Comparison of ENCODE assay signal across 20 cellular contexts in the genomic region with DNA sequence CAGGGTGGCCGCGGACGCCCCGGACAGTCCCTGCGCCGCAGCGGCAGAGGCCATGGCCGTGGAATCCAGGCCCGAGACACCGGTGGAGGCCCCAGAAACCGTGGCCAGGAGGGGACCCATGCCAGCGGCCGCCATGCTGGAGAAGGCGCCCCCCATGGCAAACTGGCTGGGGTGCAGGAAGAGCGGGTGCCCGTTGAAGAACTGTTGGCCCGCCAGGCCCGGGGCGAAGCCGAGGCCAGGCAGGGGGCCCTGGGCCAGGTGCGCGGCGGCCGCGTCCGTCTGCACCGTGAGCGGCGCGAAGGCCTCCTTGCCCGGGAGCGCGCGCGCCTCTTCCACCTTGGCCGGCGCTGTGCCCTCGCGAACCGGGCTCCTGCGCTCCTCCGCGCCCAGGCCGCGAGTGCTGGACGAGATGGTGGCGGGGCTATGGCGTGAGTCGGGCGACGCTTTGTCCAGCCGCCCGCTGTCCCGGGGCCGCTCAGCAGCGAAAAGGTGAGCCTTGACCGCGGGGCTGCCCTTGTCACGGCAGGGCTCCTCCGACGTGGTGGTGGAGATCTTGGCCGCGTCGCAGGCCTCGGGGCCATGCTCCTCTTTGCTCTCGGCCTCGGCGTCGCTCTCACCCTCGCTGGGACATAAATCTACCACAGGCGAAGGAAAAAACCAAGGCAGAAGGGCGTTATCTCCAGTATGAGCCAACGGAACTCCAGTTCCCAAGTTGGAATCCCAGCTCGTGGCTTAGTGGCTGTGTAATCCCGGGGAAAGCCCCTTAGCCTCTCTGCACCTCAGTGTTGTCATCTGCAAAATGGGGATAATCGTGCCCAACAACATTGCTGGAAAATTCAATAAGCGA. TPM values are rescaled to one million over a fixed set of nuclear protein-coding genes. Genes with fewer than 3 reads are reported as not detected.
A peak's percentile ranks its signal among the peaks of the same experiment; 100 is the strongest.
DNase-seq lines count a peak whose midpoint lies in the region; ATAC-seq, FAIRE-seq and TF ChIP-seq lines count a peak whose summit lies in the region.
"Had no signal": no experiment of that assay in that cellular context is flagged by ENCODE, and none has a peak within 500 bp of the region (broad histone marks: within the 10 kb centered on the region; RNA-seq: fewer than 3 reads in every experiment).

No MANE protein-coding gene starts in this region.

- H3K36me3 ChIP-seq in HUES48 (ENCODE audit: control insufficient read depth, insufficient read depth, low read length): no peaks in the 10 kb centered on the region
- H3K36me3 ChIP-seq in H1 (ENCODE audit: control insufficient read depth in 2 of 4, insufficient read depth in 4 of 4, low read length in 3 of 4): no peaks in the 10 kb centered on the region
- peaks cover 0 to 87% of the 10 kb centered on the region in 2 experiments for H3K36me3 ChIP-seq in mesenchymal stem cell (ENCODE audit: control insufficient read depth in 1 of 2, insufficient read depth in 2 of 2, low read depth in 1 of 2, low read length in 2 of 2)
- peaks cover 0 to 68% (median 4%) of the 10 kb centered on the region in 4 donors for H3K36me3 ChIP-seq in upper lobe of left lung
- peaks cover 0 to 37% (median 9%) of the 10 kb centered on the region in 6 donors for H3K36me3 ChIP-seq in spleen
- H3K36me3 ChIP-seq: SJCRH30 had no signal

- no peak overlapping the region for H2AK5ac ChIP-seq in H1 (ENCODE audit: low read depth, low read length)
- H2AK5ac ChIP-seq in mesenchymal stem cell (ENCODE audit: low read length, severe bottlenecking): no peak overlapping the region

- no peak for ATAC-seq in upper lobe of left lung (ENCODE audit: low FRiP score in 2 of 2)
- ATAC-seq: activated T-cell treated with anti-CD3 and anti-CD28 coated beads, Interleukin-2, amount 50 U/mL, for 72 hours had no signal

- H3K79me1 ChIP-seq in H1 (ENCODE audit: low read depth, low read length): no peaks in the 10 kb centered on the region
- H3K79me1 ChIP-seq in mesenchymal stem cell (replicated peaks; ENCODE audit: low read length, poor library complexity, severe bottlenecking): no peaks in the 10 kb centered on the region

- H2AFZ ChIP-seq in H1 (ENCODE audit: low read length): no peak overlapping the region
- no peak overlapping the region for H2AFZ ChIP-seq in mesenchymal stem cell (ENCODE audit: low read depth, low read length)
- H2AFZ ChIP-seq: parathyroid adenoma had no signal

- peak overlapping the region; percentile 44 for H4K91ac ChIP-seq in H1 (replicated peaks; ENCODE audit: insufficient read length, low read length)
- H4K91ac ChIP-seq in mesenchymal stem cell (ENCODE audit: low read length): peak overlapping the region; percentile 81

- POLR2A ChIA-PET in H1 (lab: Charles Lee; ENCODE audit: partially characterized antibody): interaction anchor here (1.9 to 5.9 kb wide), 4 partner anchors 9 to 23 kb away, joined by 5 to 45 read pairs (median 8); partner anchors contain the start of gene TBX3
- POLR2A ChIA-PET in activated CD4-positive, alpha-beta memory T cell treated with anti-CD3 and anti-CD28 coated beads, Interleukin-2, amount 10 ng/mL, durations not matched to agents 7 days and 5 days (lab: Charles Lee): no interaction called here

- H3K23me2 ChIP-seq in H1 (ENCODE audit: low read depth, low read length): peaks cover 8% of the 10 kb centered on the region; the same call in 1 of the 2 replicates

- H3K4me1 Mint-ChIP-seq in activated CD4-positive, alpha-beta memory T cell treated with anti-CD3 and anti-CD28 coated beads, Interleukin-2, amount 10 ng/mL, durations not matched to agents 7 days and 5 days: no peaks in the 10 kb centered on the region
- H3K4me1 Mint-ChIP-seq: IgD-negative memory B cell had no signal

- H3K4ac ChIP-seq in H1 (replicated peaks; ENCODE audit: insufficient read length, low read depth, low read length) (no peak overlapping the region), mesenchymal stem cell (ENCODE audit: low read depth in 1 of 2, low read length in 2 of 2) (peak overlapping the region in 1 of 2 experiments; percentile 46)

- no peak overlapping the region for H2BK15ac ChIP-seq in H1 (ENCODE audit: low read length)
- peak overlapping the region; percentile 65 for H2BK15ac ChIP-seq in mesenchymal stem cell (ENCODE audit: low read depth, poor library complexity, severe bottlenecking)

- H4K8ac ChIP-seq in H1 (ENCODE audit: extremely low read depth, insufficient read depth, low read length): peak overlapping the region; percentile 70
- H4K8ac ChIP-seq in mesenchymal stem cell (ENCODE audit: low read length): peak overlapping the region; percentile 88

- no peak overlapping the region for H4K5ac ChIP-seq in H1 (ENCODE audit: insufficient read length, low read depth, low read length)

- peaks cover 3 to 14% of the 10 kb centered on the region in 2 experiments for H4K20me1 ChIP-seq in H1 (replicated peaks in 1 of 2; ENCODE audit: control insufficient read depth in 1 of 2, insufficient read depth in 2 of 2, low read length in 2 of 2)

- peaks cover 83% of the 10 kb centered on the region for H3K4me1 ChIP-seq in HUES48 (ENCODE audit: control insufficient read depth, insufficient read depth, low read length)
- peaks cover 11 to 45% (median 23%) of the 10 kb centered on the region in 4 experiments for H3K4me1 ChIP-seq in H1 (replicated peaks in 1 of 4; ENCODE audit: control insufficient read depth in 3 of 4, insufficient read depth in 4 of 4, low read length in 3 of 4)
- H3K4me1 ChIP-seq in mesenchymal stem cell (ENCODE audit: control insufficient read depth, insufficient read depth, low read depth, low read length): peaks cover 5% of the 10 kb centered on the region
- peaks cover 0 to 10% (median 9%) of the 10 kb centered on the region in 4 donors for H3K4me1 ChIP-seq in upper lobe of left lung
- peaks cover 0 to 31% (median 11%) of the 10 kb centered on the region in 6 donors for H3K4me1 ChIP-seq in spleen
- H3K4me1 ChIP-seq: parathyroid adenoma, SJCRH30, tibial artery had no signal

- TF ChIP-seq RAD21 in H1 (IDR thresholded peaks at IDR 0.05 in 1 of 2, conservative IDR thresholded peaks at IDR 0.05 in 1 of 2; ENCODE audit: low read depth in 2 of 2, low read length in 2 of 2): no peak

- no peaks in the 10 kb centered on the region for H3K79me2 ChIP-seq in H1 (ENCODE audit: control insufficient read depth in 1 of 2, insufficient read depth in 2 of 2, low read length in 2 of 2)
- H3K79me2 ChIP-seq: parathyroid adenoma had no signal

- H3K18ac ChIP-seq in H1 (ENCODE audit: extremely low read depth, low read length) (peak overlapping the region; percentile 34), mesenchymal stem cell (ENCODE audit: low read depth in 1 of 2, low read length in 2 of 2) (peak overlapping the region; percentile 52 to 67)

- DNase-seq in H1 (ENCODE audit: low read depth in 1 of 2, low spot score in 2 of 2) (peak in 1 of 2 experiments; percentile 77), mesenchymal stem cell (peak; percentile 47), upper lobe of left lung (peak in 1 of 2 donors; percentile 80), spleen (no peak), occipital lobe (lab: John Stamatoyannopoulos, UW) (no peak), head of caudate nucleus (no peak)
- no peak for DNase-seq in activated CD4-positive, alpha-beta memory T cell treated with anti-CD3 and anti-CD28 coated beads, Interleukin-2, amount 10 ng/mL, durations not matched to agents 7 days and 5 days
- DNase-seq: activated T-cell treated with anti-CD3 and anti-CD28 coated beads, Interleukin-2, amount 50 U/mL, for 72 hours; amygdala; CD8-positive, alpha-beta memory T cell; GDM1; NCI-H1105 treated with DMSO at 0.1 percent for 48 hours; NCI-H345; SJCRH30; stimulated activated CD4-positive, alpha-beta T cell treated with anti-CD3 and anti-CD28 coated beads, Interleukin-1b, Interleukin-23, amount 100 ng/mL, for 48 hours; tibial artery had no signal

- H3K4me3 ChIP-seq in HUES48 (ENCODE audit: low read depth, low read length): peak overlapping the region; percentile 20; the same call in 1 of the 2 replicates
- peak overlapping the region in 3 of 4 experiments; percentile 9 to 48 (median 23); a peak in 5 of 8 replicates for H3K4me3 ChIP-seq in H1 (ENCODE audit: extremely low read depth in 1 of 4, insufficient read depth in 2 of 4, low read depth in 3 of 4, low read length in 4 of 4)
- H3K4me3 ChIP-seq in mesenchymal stem cell (ENCODE audit: insufficient read depth in 1 of 2, low read depth in 1 of 2, low read length in 2 of 2): peak overlapping the region in 1 of 2 experiments; percentile 32
- peak overlapping the region; percentile 8 to 61 (median 40) for H3K4me3 ChIP-seq in upper lobe of left lung
- no peak overlapping the region for H3K4me3 ChIP-seq in spleen
- H3K4me3 ChIP-seq: coronary artery, SJCRH30, tibial artery had no signal

- no peak overlapping the region for H2BK120ac ChIP-seq in H1 (replicated peaks; ENCODE audit: low read depth, low read length)
- peak overlapping the region; percentile 66 for H2BK120ac ChIP-seq in mesenchymal stem cell (ENCODE audit: low read depth, low read length)

- TF ChIP-seq EP300 in H1 (IDR thresholded peaks at IDR 0.05; ENCODE audit: borderline replicate concordance in 1 of 2, low read depth in 2 of 2, low read length in 2 of 2) (no peak), upper lobe of left lung (IDR thresholded peaks at IDR 0.05) (no peak)

- no peak overlapping the region for H3K27ac Mint-ChIP-seq in activated CD4-positive, alpha-beta memory T cell treated with anti-CD3 and anti-CD28 coated beads, Interleukin-2, amount 10 ng/mL, durations not matched to agents 7 days and 5 days
- H3K27ac Mint-ChIP-seq: activated T-cell treated with anti-CD3 and anti-CD28 coated beads, Interleukin-2, amount 50 U/mL, for 72 hours; CD8-positive, alpha-beta memory T cell; IgD-negative memory B cell had no signal

- no peak for TF ChIP-seq POLR2A in H1 (IDR thresholded peaks at IDR 0.05; ENCODE audit: control extremely low read depth in 1 of 2, low read depth in 2 of 2, low read length in 2 of 2)
- TF ChIP-seq POLR2A in upper lobe of left lung (IDR thresholded peaks at IDR 0.05): no peak
- TF ChIP-seq POLR2A in spleen (IDR thresholded peaks at IDR 0.05): no peak

- TF ChIP-seq CTCF in H1 (IDR thresholded peaks at IDR 0.05; ENCODE audit: control extremely low read depth in 1 of 3, insufficient read depth in 1 of 3, low read depth in 1 of 3, low read length in 3 of 3): no peak
- TF ChIP-seq CTCF in upper lobe of left lung (IDR thresholded peaks at IDR 0.05): no peak
- no peak for TF ChIP-seq CTCF in spleen (IDR thresholded peaks at IDR 0.05 in 8 of 11, conservative IDR thresholded peaks at IDR 0.05 in 3 of 11)

- H3K23ac ChIP-seq in H1 (ENCODE audit: insufficient read length) (no peak overlapping the region), mesenchymal stem cell (ENCODE audit: low read length in 2 of 2) (peak overlapping the region in 1 of 2 experiments; percentile 54)

- no peak overlapping the region for H3K56ac ChIP-seq in H1 (replicated peaks; ENCODE audit: insufficient read length, low read depth, low read length)

- H3K36me3 Mint-ChIP-seq in activated CD4-positive, alpha-beta memory T cell treated with anti-CD3 and anti-CD28 coated beads, Interleukin-2, amount 10 ng/mL, durations not matched to agents 7 days and 5 days (ENCODE audit: low read depth): no peaks in the 10 kb centered on the region
- H3K36me3 Mint-ChIP-seq: CD8-positive, alpha-beta memory T cell; IgD-negative memory B cell had no signal

- peak overlapping the region; percentile 37; the same call in 1 of the 2 replicates for H2BK5ac ChIP-seq in H1 (ENCODE audit: low read depth, low read length)
- H2BK5ac ChIP-seq in mesenchymal stem cell (ENCODE audit: low read depth, low read length, poor library complexity, severe bottlenecking): no peak overlapping the region

- H3K27me3 ChIP-seq in HUES48 (ENCODE audit: control insufficient read depth, insufficient read depth, low read length) (peaks cover 100% of the 10 kb centered on the region), H1 (replicated peaks in 1 of 4; ENCODE audit: control insufficient read depth in 3 of 4, extremely low read depth in 1 of 4, insufficient read depth in 3 of 4, low read length in 3 of 4) (peaks cover 74 to 100% (median 96%) of the 10 kb centered on the region in 4 experiments), mesenchymal stem cell (ENCODE audit: control insufficient read depth in 1 of 2, insufficient read depth in 1 of 2, low read length in 2 of 2) (peaks cover 0 to 45% of the 10 kb centered on the region in 2 experiments), upper lobe of left lung (peaks cover 0 to 18% (median 3%) of the 10 kb centered on the region in 4 donors), spleen (replicated peaks in 1 of 7) (peaks cover 0 to 93% (median 15%) of the 10 kb centered on the region in 7 donors)
- H3K27me3 ChIP-seq: tibial artery had no signal

- H3K9ac ChIP-seq in HUES48 (ENCODE audit: low read depth, low read length): no peak overlapping the region
- H3K9ac ChIP-seq in H1 (replicated peaks in 1 of 4; ENCODE audit: extremely low read depth in 1 of 4, low read depth in 3 of 4, low read length in 3 of 4): no peak overlapping the region
- peak overlapping the region; percentile 84 for H3K9ac ChIP-seq in mesenchymal stem cell (ENCODE audit: low read length)
- H3K9ac ChIP-seq: parathyroid adenoma had no signal

- H3K4me3 Mint-ChIP-seq in activated CD4-positive, alpha-beta memory T cell treated with anti-CD3 and anti-CD28 coated beads, Interleukin-2, amount 10 ng/mL, durations not matched to agents 7 days and 5 days: no peak overlapping the region
- H3K4me3 Mint-ChIP-seq: activated T-cell treated with anti-CD3 and anti-CD28 coated beads, Interleukin-2, amount 50 U/mL, for 72 hours; CD8-positive, alpha-beta memory T cell; IgD-negative memory B cell had no signal

- H3K4me2 ChIP-seq in H1 (ENCODE audit: insufficient read depth in 1 of 2, low read depth in 2 of 2, low read length in 2 of 2) (peak overlapping the region; percentile 48 to 65), mesenchymal stem cell (ENCODE audit: low read length, poor library complexity, severe bottlenecking) (no peak overlapping the region)

- H3K9me3 ChIP-seq in HUES48 (ENCODE audit: control insufficient read depth, insufficient read depth, low read length): no peaks in the 10 kb centered on the region
- H3K9me3 ChIP-seq in H1 (ENCODE audit: insufficient read depth in 2 of 2, low read depth in 1 of 2, low read length in 1 of 2): no peaks in the 10 kb centered on the region
- H3K9me3 ChIP-seq in mesenchymal stem cell (ENCODE audit: control insufficient read depth, low read length): no peaks in the 10 kb centered on the region
- H3K9me3 ChIP-seq in upper lobe of left lung: no peaks in the 10 kb centered on the region
- peaks cover 0 to 5% (median 0%) of the 10 kb centered on the region in 8 donors for H3K9me3 ChIP-seq in spleen
- H3K9me3 ChIP-seq: SJCRH30, tibial artery had no signal

- intact Hi-C loops in spleen (cut with DNase I; ENCODE audit: low total_unique reads) (no loop called here), head of caudate nucleus (cut with DNase I) (no loop called here)

- FAIRE-seq in H1 (lab: Jason Lieb, UNC): no peak

- peak overlapping the region; percentile 89; the same call in 1 of the 2 replicates for H2BK20ac ChIP-seq in H1 (ENCODE audit: low read length)

- peaks cover 48% of the 10 kb centered on the region for H3K27me3 Mint-ChIP-seq in activated CD4-positive, alpha-beta memory T cell treated with anti-CD3 and anti-CD28 coated beads, Interleukin-2, amount 10 ng/mL, durations not matched to agents 7 days and 5 days

- no peaks in the 10 kb centered on the region for H3K9me3 Mint-ChIP-seq in activated CD4-positive, alpha-beta memory T cell treated with anti-CD3 and anti-CD28 coated beads, Interleukin-2, amount 10 ng/mL, durations not matched to agents 7 days and 5 days
- H3K9me3 Mint-ChIP-seq: activated T-cell treated with anti-CD3 and anti-CD28 coated beads, Interleukin-2, amount 50 U/mL, for 72 hours had no signal

- H3K27ac ChIP-seq in HUES48 (ENCODE audit: low read depth, low read length) (no peak overlapping the region), H1 (ENCODE audit: low read depth, low read length) (no peak overlapping the region), mesenchymal stem cell (ENCODE audit: low read length, poor library complexity, severe bottlenecking) (no peak overlapping the region), upper lobe of left lung (peak overlapping the region; percentile 62 to 94 (median 87)), spleen (no peak overlapping the region)
- H3K27ac ChIP-seq: parathyroid adenoma, SJCRH30, tibial artery had no signal

- no peak overlapping the region for H3K14ac ChIP-seq in H1 (ENCODE audit: insufficient read length)
- peak overlapping the region in 1 of 2 experiments; percentile 38 for H3K14ac ChIP-seq in mesenchymal stem cell (ENCODE audit: low read length in 2 of 2)

- 3% methylated on average over 68 of the region's 77 CpGs; no CpG with 5 or more reads in 1 of the 2 experiments for WGBS in H1 (ENCODE audit: extremely low coverage in 1 of 2, insufficient coverage in 1 of 2, insufficient read length in 1 of 2, insufficient replicate concordance in 2 of 2, low coverage in 1 of 2, low lambda C conversion rate in 2 of 2, missing lambda C conversion rate in 1 of 2), 2 experiments
- 83% methylated on average over 62 of the region's 77 CpGs for WGBS in mesenchymal stem cell
- WGBS in upper lobe of left lung, 2 donors: 43 to 53% methylated on average over 20 to 49 of the region's 77 CpGs
- 60 to 70% (median 67%) methylated on average over 45 to 77 of the region's 77 CpGs for WGBS in spleen, 5 donors

- H2BK12ac ChIP-seq in H1 (ENCODE audit: low read depth, low read length): peak overlapping the region; percentile 96; the same call in 1 of the 2 replicates
- peak overlapping the region in 1 of 2 experiments; percentile 74 for H2BK12ac ChIP-seq in mesenchymal stem cell (ENCODE audit: low read length in 2 of 2)

- CTCF ChIA-PET in H1 (lab: Charles Lee; ENCODE audit: partially characterized antibody): interaction anchor here (0.8 to 2.7 kb wide), 4 partner anchors 9 to 957 kb away, joined by 3 to 15 read pairs (median 4); partner anchors contain the start of gene TBX3
- CTCF ChIA-PET in activated CD4-positive, alpha-beta memory T cell treated with anti-CD3 and anti-CD28 coated beads, Interleukin-2, amount 10 ng/mL, durations not matched to agents 7 days and 5 days (lab: Charles Lee): no interaction called here

RNA-seq across cellular contexts. Expression of gene TBX3, which starts 9.6 kb away (rescaled TPM):
- total RNA-seq in H1 (2021; fragmentation: NEBNext Ultra II Directional; extraction: Animal tissue kit (Norgen Biotek cat#: 25700)): 0.29 and 1.0 TPM in 2 replicates
- 0.09 TPM in 2 replicates for polyA plus RNA-seq in H1 (2011; rRNA removed)
- polyA plus RNA-seq in H1 (2011; cell fraction: cytosol; rRNA removed): 0.09 TPM
- polyA plus RNA-seq in H1 (2011; cell fraction: nucleus; rRNA removed): 0.20 TPM
- polyA plus RNA-seq in H1 (2012, experiment 1 of 2): 0.12 to 0.38 TPM (median 0.24 TPM) in 4 replicates
- polyA plus RNA-seq in H1 (2012, experiment 2 of 2): 0.18 TPM
- polyA plus RNA-seq in H1 (2013, experiment 1 of 2): 0.30 TPM
- polyA plus RNA-seq in H1 (2013, experiment 2 of 2): 0.13 TPM
- 0.09 TPM in 1 of 2 replicates, not detected in the other for polyA minus RNA-seq in H1 (2011; rRNA and poly(A)+ RNA removed)
- polyA minus RNA-seq in H1 (2011; cell fraction: cytosol; rRNA and poly(A)+ RNA removed): 0.73 TPM
- 0.50 TPM for polyA minus RNA-seq in H1 (2011; cell fraction: nucleus; rRNA and poly(A)+ RNA removed)
- polyA plus RNA-seq in mesenchymal stem cell (2013, experiment 1 of 2): 59.8 TPM
- polyA plus RNA-seq in mesenchymal stem cell (2013, experiment 2 of 2): 57.6 TPM
- 100 to 1,000 TPM in 1 of 6 donors, 10 to 100 TPM in 5; 29.5 to 107 (median 36.2) TPM for total RNA-seq in upper lobe of left lung
- total RNA-seq in activated CD4-positive, alpha-beta memory T cell treated with anti-CD3 and anti-CD28 coated beads, Interleukin-2, amount 10 ng/mL, durations not matched to agents 7 days and 5 days: not detected
- 10 to 100 TPM; 10.2 to 22.1 (median 16.3) TPM for total RNA-seq in spleen
- 1 to 10 TPM; 3.1 to 6.9 (median 3.5) TPM for polyA plus RNA-seq in spleen
- 1.2 TPM for total RNA-seq in occipital lobe
- total RNA-seq: CD8-positive, alpha-beta memory T cell; SJCRH30 had no signal
- polyA plus RNA-seq: CD8-positive, alpha-beta memory T cell; IgD-negative memory B cell had no signal

Comparison
In these comparisons a context has a peak if more than half of its experiments do, and no peak if none do; other contexts are left out.
1. H3K27ac ChIP-seq: peak in upper lobe of left lung (4 of 4); none in HUES48 (single experiment), H1 (single experiment), mesenchymal stem cell (single experiment) and spleen (0 of 8).
2. H3K4me3 ChIP-seq: peak in HUES48 (single experiment), H1 (3 of 4) and upper lobe of left lung (4 of 4); none in spleen (0 of 8).